21 cellular contexts compared by ENCODE assay signal in the genomic region with DNA sequence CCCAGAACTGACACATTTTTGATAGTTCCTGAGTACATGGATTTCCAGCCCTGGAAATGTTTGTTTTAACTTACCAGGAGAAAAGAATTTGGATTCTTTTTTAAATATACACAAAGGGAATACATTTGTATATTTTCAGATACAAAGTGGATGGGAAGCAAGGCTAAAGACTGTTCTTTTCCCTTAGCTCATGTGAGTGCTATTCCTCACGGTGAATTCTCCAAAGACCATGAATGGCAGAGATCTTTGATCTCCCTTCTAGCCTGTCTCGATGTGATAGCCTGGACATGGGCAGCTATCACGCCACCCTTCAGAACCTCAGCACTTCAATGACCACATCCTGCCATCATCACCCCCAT.
A peak's percentile ranks its signal among the peaks of the same experiment; 100 is the strongest.
DNase-seq lines count a peak whose midpoint lies in the region; ATAC-seq, FAIRE-seq and TF ChIP-seq lines count a peak whose summit lies in the region.
"Had no signal": no experiment of that assay in that cellular context is flagged by ENCODE, and none has a peak within 500 bp of the region (broad histone marks: within the 10 kb centered on the region; RNA-seq: fewer than 3 reads in every experiment).

No MANE protein-coding gene starts in this region.

- no peaks in the 10 kb centered on the region for H3K27me3 ChIP-seq in mammary epithelial cell (ENCODE audit: insufficient read depth, low read length)
- no peaks in the 10 kb centered on the region for H3K27me3 ChIP-seq in RWPE2 (ENCODE audit: insufficient read depth, poor library complexity, severe bottlenecking)
- peaks cover 3 to 42% (median 29%) of the 10 kb centered on the region in 4 experiments; a peak in 6 of 7 replicates for H3K27me3 ChIP-seq in H1 (replicated peaks in 1 of 4; ENCODE audit: control insufficient read depth in 3 of 4, extremely low read depth in 1 of 4, insufficient read depth in 3 of 4, low read length in 3 of 4)
- no peaks in the 10 kb centered on the region for H3K27me3 ChIP-seq in skeletal muscle tissue (ENCODE audit: control insufficient read depth in 3 of 3, insufficient read depth in 3 of 3, low read length in 3 of 3)
- H3K27me3 ChIP-seq: BE2C had no signal

- H2BK20ac ChIP-seq in H1 (ENCODE audit: low read length) = no peak overlapping the region

- ATAC-seq in RWPE2 (ENCODE audit: low read depth) (no peak), HG03342 (IDR thresholded peaks at IDR 0.05; ENCODE audit: unreplicated experiment) (no peak), HG03045 (IDR thresholded peaks at IDR 0.05; ENCODE audit: unreplicated experiment) (no peak)

- no peak overlapping the region for H3K4ac ChIP-seq in H1 (replicated peaks; ENCODE audit: insufficient read length, low read depth, low read length)

- DNase-seq in mammary epithelial cell = no peak
- DNase-seq in MCF 10A (ENCODE audit: unreplicated experiment) = no peak
- DNase-seq in RWPE2 (ENCODE audit: low spot score) = no peak
- no peak for DNase-seq in H1 (ENCODE audit: low read depth in 1 of 2, low spot score in 2 of 2)
- DNase-seq in HUDEP-2 (lab: John Stamatoyannopoulos, UW; ENCODE audit: unreplicated experiment in 76 of 76) = no peak
- DNase-seq: BE2C; CD4-positive, alpha-beta T cell; DMS79; H9; NCI-H1436 treated with DMSO at 0.1 percent for 48 hours; NCI-H2029 treated with DMSO at 0.1 percent for 48 hours; NCI-H2171 treated with DMSO at 0.1 percent for 48 hours; NCI-H510A; NCI-H82; PC-9 had no signal

- H4K20me1 ChIP-seq in mammary epithelial cell (ENCODE audit: insufficient read depth, low read length) = no peaks in the 10 kb centered on the region
- H4K20me1 ChIP-seq in H1 (replicated peaks in 1 of 2; ENCODE audit: control insufficient read depth in 1 of 2, insufficient read depth in 2 of 2, low read length in 2 of 2) = peaks cover 0 to 2% of the 10 kb centered on the region in 2 experiments

- H2AK5ac ChIP-seq in H1 (ENCODE audit: low read depth, low read length) = peak overlapping the region; percentile 75; the same call in 1 of the 2 replicates

- TF ChIP-seq POLR2A in H1 (IDR thresholded peaks at IDR 0.05; ENCODE audit: control extremely low read depth in 1 of 2, low read depth in 2 of 2, low read length in 2 of 2) = no peak

- H3K4me2 ChIP-seq in mammary epithelial cell (ENCODE audit: insufficient read depth, low read depth, low read length) (no peak overlapping the region), H1 (ENCODE audit: insufficient read depth in 1 of 2, low read depth in 2 of 2, low read length in 2 of 2) (no peak overlapping the region)
- H3K4me2 ChIP-seq: PC-9 had no signal

- H2BK12ac ChIP-seq in H1 (ENCODE audit: low read depth, low read length) = peak overlapping the region; percentile 51; the same call in 1 of the 2 replicates

- H3K56ac ChIP-seq in H1 (replicated peaks; ENCODE audit: insufficient read length, low read depth, low read length) = no peak overlapping the region

- in situ Hi-C loops in mammary epithelial cell (cut with MboI; ENCODE audit: low sequenced_read_pairs in 2 of 2) = no loop called here

- dilution Hi-C loops in mammary epithelial cell (cut with HindIII; ENCODE audit: low sequenced_read_pairs) = loop anchor here (5.0 kb wide), 1 partner anchor 55 kb away; no protein-coding TSS in a partner anchor

- H3K4me3 ChIP-seq in mammary epithelial cell (replicated peaks in 1 of 3; ENCODE audit: insufficient read depth in 1 of 3, low read depth in 2 of 3, low read length in 3 of 3) = no peak overlapping the region
- no peak overlapping the region for H3K4me3 ChIP-seq in RWPE2 (ENCODE audit: severe bottlenecking)
- no peak overlapping the region for H3K4me3 ChIP-seq in H1 (ENCODE audit: extremely low read depth in 1 of 4, insufficient read depth in 2 of 4, low read depth in 3 of 4, low read length in 4 of 4)
- no peak overlapping the region for H3K4me3 ChIP-seq in skeletal muscle tissue (ENCODE audit: low read length in 3 of 3)
- H3K4me3 ChIP-seq: PC-9 had no signal

- intact Hi-C loops in mammary epithelial cell (cut with micrococcal nuclease) = loop anchor here (5.0 kb wide), 1 partner anchor 90 kb away; the partner anchor contains the start of gene DPF3
- intact Hi-C loops in MCF 10A (cut with micrococcal nuclease) = no loop called here

- peak overlapping the region; percentile 78 for H3K27ac ChIP-seq in mammary epithelial cell (ENCODE audit: insufficient read depth, low read depth, low read length)
- peak overlapping the region; percentile 70 for H3K27ac ChIP-seq in RWPE2 (ENCODE audit: poor library complexity, severe bottlenecking)
- H3K27ac ChIP-seq in H1 (ENCODE audit: low read depth, low read length) = no peak overlapping the region
- H3K27ac ChIP-seq in skeletal muscle tissue (ENCODE audit: low read depth, low read length) = peak overlapping the region; percentile 82
- H3K27ac ChIP-seq: 22Rv1, PC-9 had no signal

- BruUV-seq in mammary epithelial cell (replicated peaks; lab: Mats Ljungman, UMichigan) (no TSS peak), MCF 10A (replicated peaks; lab: Mats Ljungman, UMichigan) (no TSS peak)

- no peaks in the 10 kb centered on the region for H3K36me3 ChIP-seq in mammary epithelial cell (ENCODE audit: insufficient read depth, low read length)
- no peaks in the 10 kb centered on the region for H3K36me3 ChIP-seq in RWPE2 (ENCODE audit: low read depth)
- H3K36me3 ChIP-seq in H1 (ENCODE audit: control insufficient read depth in 2 of 4, insufficient read depth in 4 of 4, low read length in 3 of 4) = no peaks in the 10 kb centered on the region
- H3K36me3 ChIP-seq in skeletal muscle tissue (ENCODE audit: control insufficient read depth in 3 of 3, insufficient read depth in 3 of 3, low read length in 3 of 3) = peaks cover 0 to 2% (median 0%) of the 10 kb centered on the region in 3 donors
- H3K36me3 ChIP-seq: BE2C had no signal

- no peak for FAIRE-seq in H1 (lab: Jason Lieb, UNC)
- FAIRE-seq: D721Med, GM19239 had no signal

- H3K9ac ChIP-seq in mammary epithelial cell (ENCODE audit: insufficient read depth, low read length) (no peak overlapping the region), H1 (replicated peaks in 1 of 4; ENCODE audit: extremely low read depth in 1 of 4, low read depth in 3 of 4, low read length in 3 of 4) (no peak overlapping the region), skeletal muscle tissue (ENCODE audit: low read depth in 1 of 3, low read length in 3 of 3) (no peak overlapping the region)

- no peak overlapping the region for H3K18ac ChIP-seq in H1 (ENCODE audit: extremely low read depth, low read length)

- no peak overlapping the region for H2AFZ ChIP-seq in mammary epithelial cell (ENCODE audit: low read depth, low read length)
- H2AFZ ChIP-seq in H1 (ENCODE audit: low read length) = no peak overlapping the region
- H2AFZ ChIP-seq: PC-9 had no signal

- no peaks in the 10 kb centered on the region; the same call in 1 of the 2 replicates for H3K23me2 ChIP-seq in H1 (ENCODE audit: low read depth, low read length)

- no peaks in the 10 kb centered on the region for H3K79me1 ChIP-seq in H1 (ENCODE audit: low read depth, low read length)

- H3K4me3 Mint-ChIP-seq in MCF 10A (ENCODE audit: unreplicated experiment) = no peak overlapping the region
- H3K4me3 Mint-ChIP-seq: CD4-positive, alpha-beta T cell; H9 had no signal

- H4K91ac ChIP-seq in H1 (replicated peaks; ENCODE audit: insufficient read length, low read length) = no peak overlapping the region

- CTCF ChIA-PET in mammary epithelial cell (lab: Charles Lee; ENCODE audit: low non-redundant PET) (no interaction called here), MCF 10A (lab: Yijun Ruan, JAX) (interaction anchor here (1.0 kb wide), 1 partner anchor 22 kb away, joined by 3 read pairs; no protein-coding TSS in a partner anchor), H1 (lab: Charles Lee; ENCODE audit: partially characterized antibody) (interaction anchor here (0.7 to 1.5 kb wide), 3 partner anchors 9 to 103 kb away, joined by 3 to 5 read pairs (median 4); no protein-coding TSS in a partner anchor)

- TF ChIP-seq EP300 in H1 (IDR thresholded peaks at IDR 0.05; ENCODE audit: borderline replicate concordance in 1 of 2, low read depth in 2 of 2, low read length in 2 of 2) = no peak

- H3K4me1 ChIP-seq in mammary epithelial cell (ENCODE audit: insufficient read depth, low read length) = peaks cover 19% of the 10 kb centered on the region
- H3K4me1 ChIP-seq in RWPE2 (ENCODE audit: insufficient read depth, poor library complexity, severe bottlenecking) = peaks cover 16% of the 10 kb centered on the region
- peaks cover 5 to 13% (median 8%) of the 10 kb centered on the region in 4 experiments for H3K4me1 ChIP-seq in H1 (replicated peaks in 1 of 4; ENCODE audit: control insufficient read depth in 3 of 4, insufficient read depth in 4 of 4, low read length in 3 of 4)
- H3K4me1 ChIP-seq in skeletal muscle tissue (ENCODE audit: control insufficient read depth in 3 of 3, insufficient read depth in 3 of 3, low read length in 3 of 3) = peaks cover 34 to 58% (median 44%) of the 10 kb centered on the region in 3 donors
- H3K4me1 ChIP-seq: BE2C had no signal

- no peak overlapping the region for H4K8ac ChIP-seq in H1 (ENCODE audit: extremely low read depth, insufficient read depth, low read length)

- no peak for TF ChIP-seq RAD21 in H1 (IDR thresholded peaks at IDR 0.05 in 1 of 2, conservative IDR thresholded peaks at IDR 0.05 in 1 of 2; ENCODE audit: low read depth in 2 of 2, low read length in 2 of 2)

- H2BK15ac ChIP-seq in H1 (ENCODE audit: low read length) = no peak overlapping the region

- no peaks in the 10 kb centered on the region for H3K36me3 Mint-ChIP-seq in MCF 10A (ENCODE audit: insufficient read depth, unreplicated experiment)

- no peak overlapping the region for H3K23ac ChIP-seq in H1 (ENCODE audit: insufficient read length)

- H3K4me1 Mint-ChIP-seq in MCF 10A (ENCODE audit: insufficient read depth, unreplicated experiment) = peaks cover 20% of the 10 kb centered on the region

- H3K9me3 ChIP-seq in mammary epithelial cell (replicated peaks; ENCODE audit: insufficient read depth, low read length) = no peaks in the 10 kb centered on the region
- no peaks in the 10 kb centered on the region for H3K9me3 ChIP-seq in RWPE2 (ENCODE audit: severe bottlenecking)
- peaks cover 0 to 4% of the 10 kb centered on the region in 2 experiments; a peak in 1 of 4 replicates for H3K9me3 ChIP-seq in H1 (ENCODE audit: insufficient read depth in 2 of 2, low read depth in 1 of 2, low read length in 1 of 2)
- H3K9me3 ChIP-seq in skeletal muscle tissue (ENCODE audit: control insufficient read depth in 3 of 3, low read length in 3 of 3) = no peaks in the 10 kb centered on the region
- H3K9me3 ChIP-seq: BE2C had no signal

- 94% methylated on average over 3 of the region's 3 CpGs for WGBS in mammary epithelial cell (ENCODE audit: low coverage, missing lambda C conversion rate)
- 88% methylated on average over 3 of the region's 3 CpGs; no CpG with 5 or more reads in 1 of the 2 experiments for WGBS in H1 (ENCODE audit: extremely low coverage in 1 of 2, insufficient coverage in 1 of 2, insufficient read length in 1 of 2, insufficient replicate concordance in 2 of 2, low coverage in 1 of 2, low lambda C conversion rate in 2 of 2, missing lambda C conversion rate in 1 of 2), 2 experiments

- H2BK120ac ChIP-seq in H1 (replicated peaks; ENCODE audit: low read depth, low read length) = no peak overlapping the region

- no peak overlapping the region for H4K5ac ChIP-seq in H1 (ENCODE audit: insufficient read length, low read depth, low read length)

- no peaks in the 10 kb centered on the region for H3K27me3 Mint-ChIP-seq in MCF 10A (ENCODE audit: insufficient read depth, unreplicated experiment)
- H3K27me3 Mint-ChIP-seq: CD4-positive, alpha-beta T cell had no signal

- H3K9me3 Mint-ChIP-seq in MCF 10A (ENCODE audit: unreplicated experiment) = no peaks in the 10 kb centered on the region
- H3K9me3 Mint-ChIP-seq: CD4-positive, alpha-beta T cell had no signal

- no peak overlapping the region for H3K14ac ChIP-seq in H1 (ENCODE audit: insufficient read length)

- POLR2A ChIA-PET in MCF 10A (lab: Yijun Ruan, JAX) = no interaction called here
- POLR2A ChIA-PET in H1 (lab: Charles Lee; ENCODE audit: partially characterized antibody) = no interaction called here

- no peak overlapping the region for H2BK5ac ChIP-seq in H1 (ENCODE audit: low read depth, low read length)

- TF ChIP-seq CTCF in mammary epithelial cell (conservative IDR thresholded peaks at IDR 0.05 in 1 of 2, IDR thresholded peaks at IDR 0.05 in 1 of 2; ENCODE audit: extremely low read depth in 1 of 2, insufficient read depth in 1 of 2, low read depth in 1 of 2, low read length in 2 of 2) (no peak), MCF 10A (IDR thresholded peaks at IDR 0.05; ENCODE audit: unreplicated experiment) (no peak), RWPE2 (IDR thresholded peaks at IDR 0.05; ENCODE audit: poor library complexity, severe bottlenecking) (no peak), H1 (IDR thresholded peaks at IDR 0.05; ENCODE audit: control extremely low read depth in 1 of 3, insufficient read depth in 1 of 3, low read depth in 1 of 3, low read length in 3 of 3) (no peak)

- H3K27ac Mint-ChIP-seq in MCF 10A (ENCODE audit: low read depth, unreplicated experiment) = no peak overlapping the region
- H3K27ac Mint-ChIP-seq: CD4-positive, alpha-beta T cell; H9 had no signal

- H3K79me2 ChIP-seq in mammary epithelial cell (ENCODE audit: insufficient read depth, low read length) (no peaks in the 10 kb centered on the region), H1 (ENCODE audit: control insufficient read depth in 1 of 2, insufficient read depth in 2 of 2, low read length in 2 of 2) (no peaks in the 10 kb centered on the region)
